22 cellular contexts compared by ENCODE assay signal in the genomic region with DNA sequence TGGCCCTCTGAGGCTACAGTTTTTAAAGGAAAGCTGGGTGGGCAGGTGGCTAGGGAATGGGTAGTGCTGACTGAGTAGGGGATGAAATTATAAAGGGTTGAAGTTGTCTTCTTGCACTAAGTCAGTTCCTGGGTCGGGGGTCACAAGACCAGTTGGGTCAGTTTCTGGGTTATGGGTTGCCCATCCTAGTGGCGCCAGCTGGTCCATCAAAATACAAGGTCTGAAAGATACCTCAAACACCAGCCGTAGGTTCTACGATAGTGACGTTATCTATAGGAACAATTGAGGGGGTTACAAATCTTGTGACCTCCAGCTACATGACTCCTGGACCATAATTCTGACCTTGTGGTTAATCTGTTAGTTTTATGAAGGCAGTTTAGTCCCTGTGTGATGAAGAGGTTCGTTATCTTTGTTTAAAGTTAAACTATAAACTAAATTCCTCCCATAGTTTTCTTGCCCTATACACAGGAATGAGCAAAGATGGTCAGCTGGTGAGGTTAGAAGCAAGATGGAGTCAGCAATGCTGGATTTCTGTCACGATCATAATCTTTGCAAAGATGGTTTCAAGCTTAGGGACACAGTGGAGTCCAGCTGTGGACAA.
"Had no signal": no experiment of that assay in that cellular context is flagged by ENCODE, and none has a peak within 500 bp of the region (broad histone marks: within the 10 kb centered on the region; RNA-seq: fewer than 3 reads in every experiment).

No MANE protein-coding gene starts in this region.

- H3K4me3 Mint-ChIP-seq: activated CD4-positive, alpha-beta T cell treated with anti-CD3 and anti-CD28 coated beads, Interleukin-2, amount 10 ng/mL, durations not matched to agents 7 days and 5 days; activated naive CD8-positive, alpha-beta T cell treated with anti-CD3 and anti-CD28 coated beads, Interleukin-2, amount 50 U/mL, for 24 hours; activated T-helper 1 cell treated with anti-CD3 and anti-CD28 coated beads, Interleukin-12 subunit alpha, Interleukin-12 subunit beta, Interleukin-2, Interleukin-4 antibody, amounts not matched to agents 30 ng/mL and 10 ng/mL and 1 ng/mL, durations not matched to agents 14 hours and 24 hours and 36 hours; neural progenitor cell had no signal

- H3K27ac ChIP-seq: ascending aorta, breast epithelium, heart left ventricle, neural progenitor cell, ovary, sigmoid colon, spleen, stomach, thoracic aorta, upper lobe of right lung had no signal

- H3K27me3 Mint-ChIP-seq: activated CD4-positive, alpha-beta T cell treated with anti-CD3 and anti-CD28 coated beads, Interleukin-2, amount 10 ng/mL, durations not matched to agents 7 days and 5 days; activated naive CD8-positive, alpha-beta T cell treated with anti-CD3 and anti-CD28 coated beads, Interleukin-2, amount 50 U/mL, for 24 hours had no signal

- H2AFZ ChIP-seq: neural progenitor cell had no signal

- H3K4me1 ChIP-seq: breast epithelium, sigmoid colon had no signal

- H3K4me2 ChIP-seq: neural progenitor cell had no signal

- DNase-seq: activated CD4-positive, alpha-beta T cell treated with anti-CD3 and anti-CD28 coated beads, Interleukin-2, amount 10 ng/mL, durations not matched to agents 7 days and 5 days; activated CD4-positive, CD25-positive, alpha-beta regulatory T cell; activated CD8-positive, alpha-beta memory T cell treated with anti-CD3 and anti-CD28 coated beads, Interleukin-2, amount 50 U/mL, for 48 hours; activated naive CD4-positive, alpha-beta T cell; activated naive CD8-positive, alpha-beta T cell treated with anti-CD3 and anti-CD28 coated beads, Interleukin-2, amount 50 U/mL, for 24 hours; cerebellar nuclear complex; effector memory CD4-positive, alpha-beta T cell; heart left ventricle; midbrain; ovary; sigmoid colon; spleen; stomach; T-helper 1 cell; T1000; upper lobe of right lung had no signal

- H3K4me3 ChIP-seq: ascending aorta, breast epithelium, heart left ventricle, lung, neural progenitor cell, ovary, sigmoid colon, spleen, stomach, thoracic aorta, upper lobe of right lung had no signal

- H3K9ac ChIP-seq: neural progenitor cell had no signal

- H3K27ac Mint-ChIP-seq: activated CD4-positive, alpha-beta T cell treated with anti-CD3 and anti-CD28 coated beads, Interleukin-2, amount 10 ng/mL, durations not matched to agents 7 days and 5 days; activated naive CD8-positive, alpha-beta T cell treated with anti-CD3 and anti-CD28 coated beads, Interleukin-2, amount 50 U/mL, for 24 hours; activated T-helper 1 cell treated with anti-CD3 and anti-CD28 coated beads, Interleukin-12 subunit alpha, Interleukin-12 subunit beta, Interleukin-2, Interleukin-4 antibody, amounts not matched to agents 30 ng/mL and 10 ng/mL and 1 ng/mL, durations not matched to agents 14 hours and 24 hours and 36 hours; neural progenitor cell had no signal

- H3K36me3 ChIP-seq: ascending aorta, breast epithelium, heart left ventricle, neural progenitor cell, ovary, sigmoid colon, spleen, thoracic aorta, upper lobe of right lung had no signal

- H3K9me3 ChIP-seq: ascending aorta, breast epithelium, heart left ventricle, ovary, sigmoid colon, spleen, thoracic aorta, upper lobe of right lung had no signal

- ATAC-seq: activated naive CD8-positive, alpha-beta T cell treated with anti-CD3 and anti-CD28 coated beads, Interleukin-2, amount 50 U/mL, for 24 hours; upper lobe of right lung had no signal

- H3K27me3 ChIP-seq: ascending aorta, breast epithelium, heart left ventricle, neural progenitor cell, ovary, sigmoid colon, spleen, stomach, upper lobe of right lung had no signal

- H3K9me3 Mint-ChIP-seq: activated CD4-positive, alpha-beta T cell treated with anti-CD3 and anti-CD28 coated beads, Interleukin-2, amount 10 ng/mL, durations not matched to agents 7 days and 5 days; activated naive CD8-positive, alpha-beta T cell treated with anti-CD3 and anti-CD28 coated beads, Interleukin-2, amount 50 U/mL, for 24 hours; activated T-helper 1 cell treated with anti-CD3 and anti-CD28 coated beads, Interleukin-12 subunit alpha, Interleukin-12 subunit beta, Interleukin-2, Interleukin-4 antibody, amounts not matched to agents 30 ng/mL and 10 ng/mL and 1 ng/mL, durations not matched to agents 14 hours and 24 hours and 36 hours had no signal
